Comparison of ENCODE assay signal across 15 cellular contexts in genomic region chr14:68177728-68178127, GRCh38.
"Had no signal": no experiment of that assay in that cellular context is flagged by ENCODE, and none has a peak within 500 bp of the region (broad histone marks: within the 10 kb centered on the region; RNA-seq: fewer than 3 reads in every experiment).

No MANE protein-coding gene starts in this region.

- H3K9me3 ChIP-seq: adrenal gland, heart right ventricle, neutrophil, pancreas had no signal

- H3K27ac ChIP-seq: adrenal gland, heart right ventricle, neutrophil had no signal

- FAIRE-seq: astrocyte, pancreas had no signal

- H3K4me3 ChIP-seq: adrenal gland, heart right ventricle, pancreas had no signal

- H3K27me3 ChIP-seq: adrenal gland, heart right ventricle, neutrophil, pancreas had no signal

- H3K36me3 ChIP-seq: adrenal gland, heart right ventricle, neutrophil, pancreas had no signal

- DNase-seq: activated CD4-positive, alpha-beta T cell treated with anti-CD3 and anti-CD28 coated beads for 36 hours; activated CD4-positive, alpha-beta T cell treated with anti-CD3 and anti-CD28 coated beads, Interleukin-2, amount 50 U/mL, for 48 hours; activated gamma-delta T cell treated with Interleukin-2 at 50 U/mL for 16 hours; adrenal gland; effector CD8-positive, alpha-beta T cell; heart right ventricle; immature natural killer cell; kidney glomerular epithelial cell; left ventricle myocardium superior; naive thymus-derived CD8-positive, alpha-beta T cell; stimulated activated naive B cell treated with anti-CD40 and anti-IgM and Interleukin-4, amounts not matched to agents 10 μg/mL and 1 μg/mL and 100 μg/mL, for 72 hours had no signal

- ATAC-seq: activated CD4-positive, alpha-beta T cell treated with anti-CD3 and anti-CD28 coated beads for 36 hours; activated naive CD4-positive, alpha-beta T cell treated with anti-CD3 and anti-CD28 coated beads, Interleukin-2, amount 50 U/mL, for 72 hours; heart right ventricle; left ventricle myocardium superior; naive thymus-derived CD8-positive, alpha-beta T cell; stimulated activated naive B cell treated with anti-CD40 and anti-IgM and Interleukin-4, amounts not matched to agents 10 μg/mL and 1 μg/mL and 100 μg/mL, for 72 hours had no signal
